Comparison of ENCODE assay signal across 14 cellular contexts in genomic region chr10:50510517-50511473, GRCh38.
DNase-seq lines count a peak whose midpoint lies in the region; ATAC-seq and FAIRE-seq lines count a peak whose summit lies in the region.
"Had no signal": no experiment of that assay in that cellular context is flagged by ENCODE, and none has a peak within 500 bp of the region (broad histone marks: within the 10 kb centered on the region; RNA-seq: fewer than 3 reads in every experiment).

No MANE protein-coding gene starts in this region.

- DNase-seq in Ammon's horn (ENCODE audit: low spot score) (peak; percentile 71), GM19239 (ENCODE audit: insufficient read length, low spot score) (no peak), lung microvascular endothelial cell (ENCODE audit: low read depth in 2 of 2) (peak; percentile 9 to 26), activated gamma-delta T cell (lab: John Stamatoyannopoulos, UW) (no peak), urothelium cell line (ENCODE audit: low spot score) (no peak), aorta (no peak)
- DNase-seq in activated naive CD8-positive, alpha-beta T cell treated with anti-CD3 and anti-CD28 coated beads, Interleukin-2, amount 50 U/mL, for 24 hours, result no peak
- DNase-seq: DMS79; endodermal cell; NCI-H1417; NCI-H446; stimulated activated CD8-positive, alpha-beta memory T cell treated with anti-CD3 and anti-CD28 coated beads, Interleukin-4, amount 100 ng/mL, for 48 hours; upper lobe of left lung had no signal

- intact Hi-C loops in aorta (cut with DNase I), result no loop called here

- H3K27me3 Mint-ChIP-seq in activated naive CD8-positive, alpha-beta T cell treated with anti-CD3 and anti-CD28 coated beads, Interleukin-2, amount 50 U/mL, for 24 hours, result no peaks in the 10 kb centered on the region

- H3K27ac Mint-ChIP-seq in activated naive CD8-positive, alpha-beta T cell treated with anti-CD3 and anti-CD28 coated beads, Interleukin-2, amount 50 U/mL, for 24 hours, result peak overlapping the region; percentile 15
- H3K27ac Mint-ChIP-seq: endodermal cell had no signal

- peak; percentile 86 for FAIRE-seq in GM19239 (lab: Jason Lieb, UNC)
- no peak for FAIRE-seq in urothelium cell line (lab: Jason Lieb, UNC)

- H3K9me3 ChIP-seq in aorta (ENCODE audit: control insufficient read depth, low read length), result no peaks in the 10 kb centered on the region
- H3K9me3 ChIP-seq: upper lobe of left lung had no signal

- H3K9me3 Mint-ChIP-seq in activated naive CD8-positive, alpha-beta T cell treated with anti-CD3 and anti-CD28 coated beads, Interleukin-2, amount 50 U/mL, for 24 hours, result no peaks in the 10 kb centered on the region
- H3K9me3 Mint-ChIP-seq: endodermal cell had no signal

- H3K4me1 ChIP-seq in aorta (ENCODE audit: control insufficient read depth in 1 of 2, insufficient read depth in 2 of 2, low read length in 2 of 2), result peaks cover 0 to 2% of the 10 kb centered on the region in 2 donors

- peaks cover 6% of the 10 kb centered on the region for H3K36me3 Mint-ChIP-seq in activated naive CD8-positive, alpha-beta T cell treated with anti-CD3 and anti-CD28 coated beads, Interleukin-2, amount 50 U/mL, for 24 hours (ENCODE audit: low read depth)

- no peak overlapping the region for H3K4me3 ChIP-seq in aorta (ENCODE audit: low read length in 2 of 2)
- H3K4me3 ChIP-seq: upper lobe of left lung had no signal

- no peak overlapping the region for H3K4me3 Mint-ChIP-seq in activated naive CD8-positive, alpha-beta T cell treated with anti-CD3 and anti-CD28 coated beads, Interleukin-2, amount 50 U/mL, for 24 hours
- H3K4me3 Mint-ChIP-seq: endodermal cell had no signal

- peaks cover 72% of the 10 kb centered on the region for H3K4me1 Mint-ChIP-seq in activated naive CD8-positive, alpha-beta T cell treated with anti-CD3 and anti-CD28 coated beads, Interleukin-2, amount 50 U/mL, for 24 hours

- no peak for ATAC-seq in activated naive CD8-positive, alpha-beta T cell treated with anti-CD3 and anti-CD28 coated beads, Interleukin-2, amount 50 U/mL, for 24 hours
- ATAC-seq in GM19328 (IDR thresholded peaks at IDR 0.05; ENCODE audit: unreplicated experiment) (no peak), aorta (ENCODE audit: low FRiP score) (no peak)

- no peak overlapping the region for H3K27ac ChIP-seq in aorta (ENCODE audit: low read depth in 1 of 2, low read length in 2 of 2)
- H3K27ac ChIP-seq: upper lobe of left lung had no signal

- no peaks in the 10 kb centered on the region for H3K27me3 ChIP-seq in aorta (ENCODE audit: control insufficient read depth in 1 of 2, insufficient read depth in 2 of 2, low read length in 1 of 2)
- H3K27me3 ChIP-seq: upper lobe of left lung had no signal

- WGBS in aorta, 2 donors, result 81 to 85% methylated on average over 3 of the region's 3 CpGs

- H3K36me3 ChIP-seq in aorta (ENCODE audit: control insufficient read depth in 1 of 2, insufficient read depth in 2 of 2, low read length in 1 of 2), result no peaks in the 10 kb centered on the region
- H3K36me3 ChIP-seq: upper lobe of left lung had no signal

Comparison
In these comparisons a context has a peak if more than half of its experiments do, and no peak if none do; other contexts are left out.
1. DNase-seq: peak in Ammon's horn (single experiment) and lung microvascular endothelial cell (2 of 2); none in GM19239 (single experiment), activated naive CD8-positive, alpha-beta T cell treated with anti-CD3 and anti-CD28 coated beads, Interleukin-2, amount 50 U/mL, for 24 hours (single experiment), activated gamma-delta T cell (single experiment), urothelium cell line (single experiment) and aorta (0 of 2).